In genomic region chr2:128792476-128793054, GRCh38 we compare ENCODE assay signal across 23 cellular contexts.
DNase-seq lines count a peak whose midpoint lies in the region; ATAC-seq, FAIRE-seq and TF ChIP-seq lines count a peak whose summit lies in the region.
"Had no signal": no experiment of that assay in that cellular context is flagged by ENCODE, and none has a peak within 500 bp of the region (broad histone marks: within the 10 kb centered on the region; RNA-seq: fewer than 3 reads in every experiment).

No MANE protein-coding gene starts in this region.

- no peak overlapping the region for H4K5ac ChIP-seq in H1 (ENCODE audit: insufficient read length, low read depth, low read length)

- TF ChIP-seq EP300 in HepG2 (IDR thresholded peaks at IDR 0.05; ENCODE audit: low read depth in 2 of 2, low read length in 2 of 2) (no peak), HepG2 (CRISPR knock-in tag; IDR thresholded peaks at IDR 0.05; ENCODE audit: borderline replicate concordance) (no peak), H1 (IDR thresholded peaks at IDR 0.05; ENCODE audit: borderline replicate concordance in 1 of 2, low read depth in 2 of 2, low read length in 2 of 2) (no peak)

- H3K9ac ChIP-seq in HepG2 (ENCODE audit: insufficient read depth, low read depth, low read length) (no peak overlapping the region), H1 (replicated peaks in 1 of 4; ENCODE audit: extremely low read depth in 1 of 4, low read depth in 3 of 4, low read length in 3 of 4) (0 out of 7 replicates have a peak overlapping the region, but pooled peaks of 1 of the 4 experiments have one; percentile 25)

- peak overlapping the region; percentile 65 for H3K4ac ChIP-seq in H1 (replicated peaks; ENCODE audit: insufficient read length, low read depth, low read length)

- H3K9me3 ChIP-seq in HepG2 (ENCODE audit: low read length), result no peaks in the 10 kb centered on the region
- H3K9me3 ChIP-seq in right lobe of liver, result no peaks in the 10 kb centered on the region
- H3K9me3 ChIP-seq in H1 (ENCODE audit: insufficient read depth in 2 of 2, low read depth in 1 of 2, low read length in 1 of 2), result no peaks in the 10 kb centered on the region
- no peaks in the 10 kb centered on the region for H3K9me3 ChIP-seq in naive thymus-derived CD4-positive, alpha-beta T cell (ENCODE audit: control insufficient read depth in 2 of 3, low read length in 3 of 3)
- no peaks in the 10 kb centered on the region for H3K9me3 ChIP-seq in MG63
- H3K9me3 ChIP-seq: HAP-1, SJCRH30 had no signal

- in situ Hi-C loops in HepG2 (cut with HindIII; ENCODE audit: extremely low pct_ligation_motif_present, low pct_unique_long_range_greater_than_20kb), result no loop called here

- peak overlapping the region; percentile 61 for H4K91ac ChIP-seq in H1 (replicated peaks; ENCODE audit: insufficient read length, low read length)

- H3K27ac ChIP-seq in HepG2 (ENCODE audit: extremely low read length, insufficient read depth, low read length) (no peak overlapping the region), right lobe of liver (no peak overlapping the region), H1 (ENCODE audit: low read depth, low read length) (no peak overlapping the region)
- H3K27ac ChIP-seq in naive thymus-derived CD4-positive, alpha-beta T cell (ENCODE audit: low read depth, low read length), result no peak overlapping the region
- H3K27ac ChIP-seq: SJCRH30 had no signal

- H3K27me3 ChIP-seq in HepG2 (ENCODE audit: control insufficient read depth in 1 of 2, insufficient read depth in 2 of 2, low read length in 2 of 2) (peaks cover 0 to 39% of the 10 kb centered on the region in 2 experiments; a peak in 4 of 5 replicates), right lobe of liver (no peaks in the 10 kb centered on the region), H1 (replicated peaks in 1 of 4; ENCODE audit: control insufficient read depth in 3 of 4, extremely low read depth in 1 of 4, insufficient read depth in 3 of 4, low read length in 3 of 4) (peaks cover 0 to 4% (median 0%) of the 10 kb centered on the region in 4 experiments; a peak in 1 of 7 replicates), MG63 (no peaks in the 10 kb centered on the region)
- no peaks in the 10 kb centered on the region for H3K27me3 ChIP-seq in naive thymus-derived CD4-positive, alpha-beta T cell (ENCODE audit: control insufficient read depth in 2 of 2, insufficient read depth in 2 of 2, low read length in 2 of 2)
- H3K27me3 ChIP-seq: SJCRH30 had no signal

- no peaks in the 10 kb centered on the region for H3K4me1 Mint-ChIP-seq in naive thymus-derived CD4-positive, alpha-beta T cell

- no peaks in the 10 kb centered on the region for H3K4me1 ChIP-seq in HepG2 (ENCODE audit: insufficient read depth, low read length)
- no peaks in the 10 kb centered on the region for H3K4me1 ChIP-seq in right lobe of liver
- H3K4me1 ChIP-seq in H1 (replicated peaks in 1 of 4; ENCODE audit: control insufficient read depth in 3 of 4, insufficient read depth in 4 of 4, low read length in 3 of 4), result peaks cover 0 to 2% (median under 1%) of the 10 kb centered on the region in 4 experiments; a peak in 2 of 7 replicates
- no peaks in the 10 kb centered on the region for H3K4me1 ChIP-seq in naive thymus-derived CD4-positive, alpha-beta T cell (ENCODE audit: control insufficient read depth in 2 of 2, insufficient read depth in 2 of 2, low read length in 2 of 2)
- H3K4me1 ChIP-seq: HAP-1, SJCRH30 had no signal

- TF ChIP-seq RAD21 in HepG2 (CRISPR knock-in tag; IDR thresholded peaks at IDR 0.05), result no peak
- no peak for TF ChIP-seq RAD21 in H1 (IDR thresholded peaks at IDR 0.05 in 1 of 2, conservative IDR thresholded peaks at IDR 0.05 in 1 of 2; ENCODE audit: low read depth in 2 of 2, low read length in 2 of 2)

- FAIRE-seq in HepG2 (lab: Jason Lieb, UNC) (peak; percentile 76), H1 (lab: Jason Lieb, UNC) (no peak)
- FAIRE-seq: D721Med, RCC 7860 had no signal

- H2AK5ac ChIP-seq in H1 (ENCODE audit: low read depth, low read length), result peak overlapping the region; percentile 95

- H3K18ac ChIP-seq in H1 (ENCODE audit: extremely low read depth, low read length), result no peak overlapping the region; the same call in 1 of the 2 replicates

- peaks cover 0 to 10% (median 0%) of the 10 kb centered on the region in 11 donors for H3K9me3 Mint-ChIP-seq in naive thymus-derived CD4-positive, alpha-beta T cell

- H3K56ac ChIP-seq in H1 (replicated peaks; ENCODE audit: insufficient read length, low read depth, low read length), result no peak overlapping the region

- H3K14ac ChIP-seq in H1 (ENCODE audit: insufficient read length), result no peak overlapping the region

- H2BK20ac ChIP-seq in H1 (ENCODE audit: low read length), result no peak overlapping the region

- H3K79me2 ChIP-seq in HepG2 (ENCODE audit: insufficient read depth, low read length) (no peaks in the 10 kb centered on the region), H1 (ENCODE audit: control insufficient read depth in 1 of 2, insufficient read depth in 2 of 2, low read length in 2 of 2) (no peaks in the 10 kb centered on the region)

- no peak overlapping the region for H2BK15ac ChIP-seq in H1 (ENCODE audit: low read length)

- no peaks in the 10 kb centered on the region for H3K79me1 ChIP-seq in H1 (ENCODE audit: low read depth, low read length)

- no peak overlapping the region for H2AFZ ChIP-seq in HepG2 (ENCODE audit: low read length)
- no peak overlapping the region for H2AFZ ChIP-seq in H1 (ENCODE audit: low read length)

- CTCF ChIA-PET in HepG2 (lab: Yijun Ruan, JAX; ENCODE audit: low intra/inter-chr PET ratio, low total read pairs), result no interaction called here
- CTCF ChIA-PET in H1 (lab: Charles Lee; ENCODE audit: partially characterized antibody), result no interaction called here
- CTCF ChIA-PET in naive thymus-derived CD4-positive, alpha-beta T cell (lab: Charles Lee), result no interaction called here

- H2BK12ac ChIP-seq in H1 (ENCODE audit: low read depth, low read length), result peak overlapping the region; percentile 94; the same call in 1 of the 2 replicates

- intact Hi-C loops in HepG2 (cut with micrococcal nuclease; ENCODE audit: unreplicated experiment), result no loop called here
- intact Hi-C loops in right lobe of liver (cut with DNase I), result no loop called here
- intact Hi-C loops in naive thymus-derived CD4-positive, alpha-beta T cell (cut with micrococcal nuclease), result no loop called here

- no peak overlapping the region for H3K23ac ChIP-seq in H1 (ENCODE audit: insufficient read length)

- H2BK5ac ChIP-seq in H1 (ENCODE audit: low read depth, low read length), result peak overlapping the region; percentile 68; the same call in 1 of the 2 replicates

- H3K4me2 ChIP-seq in HepG2 (ENCODE audit: low read depth, low read length), result no peak overlapping the region
- H3K4me2 ChIP-seq in H1 (ENCODE audit: insufficient read depth in 1 of 2, low read depth in 2 of 2, low read length in 2 of 2), result no peak overlapping the region

- H3K4me3 Mint-ChIP-seq in naive thymus-derived CD4-positive, alpha-beta T cell, result no peak overlapping the region
- H3K4me3 Mint-ChIP-seq: IgD-negative memory B cell had no signal

- H4K8ac ChIP-seq in H1 (ENCODE audit: extremely low read depth, insufficient read depth, low read length), result no peak overlapping the region

- no peaks in the 10 kb centered on the region for H3K36me3 Mint-ChIP-seq in naive thymus-derived CD4-positive, alpha-beta T cell
- H3K36me3 Mint-ChIP-seq: IgD-negative memory B cell had no signal

- ATAC-seq in HepG2 (no peak), right lobe of liver (no peak)
- peak; percentile 15 for ATAC-seq in naive thymus-derived CD4-positive, alpha-beta T cell

- TF ChIP-seq POLR2A in HepG2 (IDR thresholded peaks at IDR 0.05; ENCODE audit: insufficient read depth in 1 of 2, low read depth in 2 of 2, low read length in 2 of 2), result no peak
- no peak for TF ChIP-seq POLR2A in right lobe of liver (IDR thresholded peaks at IDR 0.05)
- TF ChIP-seq POLR2A in H1 (IDR thresholded peaks at IDR 0.05; ENCODE audit: control extremely low read depth in 1 of 2, low read depth in 2 of 2, low read length in 2 of 2), result no peak

- H3K4me3 ChIP-seq in HepG2 (replicated peaks in 1 of 3; ENCODE audit: insufficient read depth in 1 of 3, low read depth in 2 of 3, low read length in 3 of 3) (no peak overlapping the region), right lobe of liver (no peak overlapping the region), H1 (ENCODE audit: extremely low read depth in 1 of 4, insufficient read depth in 2 of 4, low read depth in 3 of 4, low read length in 4 of 4) (no peak overlapping the region), MG63 (no peak overlapping the region)
- H3K4me3 ChIP-seq in naive thymus-derived CD4-positive, alpha-beta T cell (ENCODE audit: low read length), result no peak overlapping the region
- H3K4me3 ChIP-seq: HAP-1, SJCRH30 had no signal

- no peak overlapping the region for H2BK120ac ChIP-seq in H1 (replicated peaks; ENCODE audit: low read depth, low read length)

- TF ChIP-seq CTCF in HepG2 (CRISPR knock-in tag; IDR thresholded peaks at IDR 0.05) (no peak), right lobe of liver (IDR thresholded peaks at IDR 0.05) (no peak), H1 (IDR thresholded peaks at IDR 0.05; ENCODE audit: control extremely low read depth in 1 of 3, insufficient read depth in 1 of 3, low read depth in 1 of 3, low read length in 3 of 3) (no peak)

- 28% methylated on average over 7 of the region's 7 CpGs for WGBS in HepG2 (ENCODE audit: low lambda C conversion rate)
- WGBS in right lobe of liver (ENCODE audit: insufficient coverage, low coverage, low lambda C conversion rate, missing lambda C conversion rate), result 65% methylated on average over 7 of the region's 7 CpGs
- WGBS in H1 (ENCODE audit: extremely low coverage in 1 of 2, insufficient coverage in 1 of 2, insufficient read length in 1 of 2, insufficient replicate concordance in 2 of 2, low coverage in 1 of 2, low lambda C conversion rate in 2 of 2, missing lambda C conversion rate in 1 of 2), 2 experiments, result 92% methylated on average over 7 of the region's 7 CpGs; no CpG with 5 or more reads in 1 of the 2 experiments

- H3K27ac Mint-ChIP-seq in naive thymus-derived CD4-positive, alpha-beta T cell, result no peak overlapping the region
- H3K27ac Mint-ChIP-seq: IgD-negative memory B cell had no signal

- no peak for DNase-seq in HepG2 (ENCODE audit: low spot score)
- no peak for DNase-seq in right lobe of liver
- DNase-seq in H1 (ENCODE audit: low read depth in 1 of 2, low spot score in 2 of 2), result peak in 1 of 2 experiments; percentile 16
- DNase-seq in naive thymus-derived CD4-positive, alpha-beta T cell, result no peak
- DNase-seq in AG08395 (ENCODE audit: low spot score), result no peak
- DNase-seq in stimulated activated CD4-positive, alpha-beta T cell treated with anti-CD3 and anti-CD28 coated beads, Interleukin-15, amount 100 ng/mL, for 24 hours, result no peak
- no peak for DNase-seq in MG63
- no peak for DNase-seq in HK-2 (ENCODE audit: unreplicated experiment)
- DNase-seq: DMS53, GDM1, MV-4-11, NCI-H1105 treated with DMSO at 0.1 percent for 48 hours, NCI-H2029 treated with DMSO at 0.1 percent for 48 hours, NCI-H2171, NCI-H345, NCI-H524 treated with DMSO at 0.1 percent for 48 hours, NCI-H82, OCI-M1, SJCRH30 had no signal

- BruUV-seq in HepG2 (replicated peaks; lab: Mats Ljungman, UMichigan), result no TSS peak

- H3K36me3 ChIP-seq in HepG2 (replicated peaks in 1 of 2; ENCODE audit: control insufficient read depth in 1 of 2, insufficient read depth in 2 of 2, low read length in 2 of 2) (no peaks in the 10 kb centered on the region), right lobe of liver (no peaks in the 10 kb centered on the region), H1 (ENCODE audit: control insufficient read depth in 2 of 4, insufficient read depth in 4 of 4, low read length in 3 of 4) (no peaks in the 10 kb centered on the region), MG63 (no peaks in the 10 kb centered on the region)
- no peaks in the 10 kb centered on the region for H3K36me3 ChIP-seq in naive thymus-derived CD4-positive, alpha-beta T cell (ENCODE audit: control insufficient read depth in 2 of 3, insufficient read depth in 3 of 3, low read length in 3 of 3)
- H3K36me3 ChIP-seq: HAP-1, SJCRH30 had no signal

- POLR2A ChIA-PET in HepG2 (lab: Yijun Ruan, JAX) (no interaction called here), H1 (lab: Charles Lee; ENCODE audit: partially characterized antibody) (no interaction called here)
- POLR2A ChIA-PET in naive thymus-derived CD4-positive, alpha-beta T cell (lab: Charles Lee), result no interaction called here

- no peaks in the 10 kb centered on the region for H4K20me1 ChIP-seq in HepG2 (ENCODE audit: insufficient read depth, low read length)
- H4K20me1 ChIP-seq in H1 (replicated peaks in 1 of 2; ENCODE audit: control insufficient read depth in 1 of 2, insufficient read depth in 2 of 2, low read length in 2 of 2), result peaks cover 0 to 13% of the 10 kb centered on the region in 2 experiments

- H3K27me3 Mint-ChIP-seq in naive thymus-derived CD4-positive, alpha-beta T cell, result peaks cover 0 to 4% (median 0%) of the 10 kb centered on the region in 5 donors

- H3K23me2 ChIP-seq in H1 (ENCODE audit: low read depth, low read length), result peaks cover 3% of the 10 kb centered on the region; the same call in 1 of the 2 replicates
